11 cellular contexts compared by ENCODE assay signal in the genomic region with DNA sequence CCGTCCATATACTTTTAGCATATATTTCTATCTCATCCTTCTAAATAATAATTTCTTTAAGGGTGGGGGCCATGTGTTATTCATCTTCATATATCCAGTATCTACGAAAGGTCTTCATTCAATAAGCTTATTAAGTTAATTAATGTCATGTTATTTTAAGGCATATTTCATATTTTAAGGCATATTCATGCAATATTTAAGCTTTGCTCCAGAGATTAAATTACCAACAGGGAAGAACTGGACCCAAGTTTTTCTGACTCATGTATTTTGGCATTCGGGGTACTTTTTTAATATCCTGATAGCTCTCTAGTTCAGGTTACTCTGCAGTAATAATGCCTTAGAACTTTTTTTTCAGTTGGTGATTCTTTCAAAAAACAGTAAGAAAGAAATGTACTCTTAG. TPM values are rescaled to one million over a fixed set of nuclear protein-coding genes. Genes with fewer than 3 reads are reported as not detected.
DNase-seq lines count a peak whose midpoint lies in the region; ATAC-seq and TF ChIP-seq lines count a peak whose summit lies in the region.
"Had no signal": no experiment of that assay in that cellular context is flagged by ENCODE, and none has a peak within 500 bp of the region (broad histone marks: within the 10 kb centered on the region; RNA-seq: fewer than 3 reads in every experiment).

No MANE protein-coding gene starts in this region.

- WGBS in sigmoid colon, 2 donors, result 63 to 78% methylated on average over 3 of the region's 3 CpGs

- H3K27me3 ChIP-seq in ACC112 (ENCODE audit: insufficient read depth, low read length), result no peaks in the 10 kb centered on the region
- H3K27me3 ChIP-seq in upper lobe of right lung, result no peaks in the 10 kb centered on the region
- H3K27me3 ChIP-seq in Peyer's patch, result no peaks in the 10 kb centered on the region
- no peaks in the 10 kb centered on the region for H3K27me3 ChIP-seq in sigmoid colon

- H3K27ac ChIP-seq in ACC112 (ENCODE audit: low read depth, low read length) (peak overlapping the region; percentile 37), upper lobe of right lung (no peak overlapping the region), Peyer's patch (peak overlapping the region in 2 of 4 donors; percentile 69 to 74), sigmoid colon (no peak overlapping the region)
- H3K27ac ChIP-seq: C4-2B, SK-N-MC had no signal

- TF ChIP-seq CTCF in astrocyte of the spinal cord (IDR thresholded peaks at IDR 0.05; ENCODE audit: low read depth, low read length) (no peak), upper lobe of right lung (IDR thresholded peaks at IDR 0.05) (no peak), Peyer's patch (IDR thresholded peaks at IDR 0.05) (no peak), sigmoid colon (IDR thresholded peaks at IDR 0.05) (no peak)

- H3K4me3 ChIP-seq in ACC112 (ENCODE audit: low read depth, low read length) (no peak overlapping the region), astrocyte of the spinal cord (ENCODE audit: low read depth, low read length) (no peak overlapping the region), upper lobe of right lung (no peak overlapping the region), Peyer's patch (no peak overlapping the region), sigmoid colon (no peak overlapping the region)
- H3K4me3 ChIP-seq: SK-N-MC had no signal

- H3K9me3 ChIP-seq in upper lobe of right lung (no peaks in the 10 kb centered on the region), Peyer's patch (no peaks in the 10 kb centered on the region), sigmoid colon (no peaks in the 10 kb centered on the region)

- H3K4me1 ChIP-seq in ACC112 (ENCODE audit: control insufficient read depth, insufficient read depth, low read length, unreplicated experiment) (peaks cover 26% of the 10 kb centered on the region), upper lobe of right lung (peaks cover 21% of the 10 kb centered on the region), Peyer's patch (peaks cover 0 to 22% (median 10%) of the 10 kb centered on the region in 4 donors), sigmoid colon (peaks cover 0 to 35% (median 30%) of the 10 kb centered on the region in 4 donors)

- H3K79me2 ChIP-seq in ACC112 (ENCODE audit: control insufficient read depth, insufficient read depth, low read length, unreplicated experiment), result peaks cover 53% of the 10 kb centered on the region

- H3K36me3 ChIP-seq in ACC112 (ENCODE audit: insufficient read depth, low read length) (peaks cover 15% of the 10 kb centered on the region), upper lobe of right lung (peaks cover 20% of the 10 kb centered on the region), Peyer's patch (peaks cover 0 to 15% (median 0%) of the 10 kb centered on the region in 3 donors), sigmoid colon (peaks cover 0 to 16% (median 0%) of the 10 kb centered on the region in 4 donors)

- TF ChIP-seq EP300 in sigmoid colon (IDR thresholded peaks at IDR 0.05), result no peak

- H2AFZ ChIP-seq in ACC112 (ENCODE audit: low read length, unreplicated experiment), result no peak overlapping the region

- ATAC-seq in GM19023 (IDR thresholded peaks at IDR 0.05; ENCODE audit: unreplicated experiment) (peak; percentile 28), HG03139 (IDR thresholded peaks at IDR 0.05; ENCODE audit: unreplicated experiment) (peak; percentile 7), upper lobe of right lung (no peak)

- in situ Hi-C loops in astrocyte of the spinal cord (cut with HindIII; ENCODE audit: low sequenced_read_pairs), result no loop called here

- DNase-seq in astrocyte of the spinal cord (ENCODE audit: low read depth, low spot score) (peak; percentile 28), NCI-H146 (lab: John Stamatoyannopoulos, UW) (no peak), upper lobe of right lung (no peak), Peyer's patch (no peak), sigmoid colon (no peak)
- DNase-seq: NCI-H1105 treated with DMSO at 0.1 percent for 48 hours had no signal

- TF ChIP-seq POLR2A in Peyer's patch (IDR thresholded peaks at IDR 0.05) (no peak), sigmoid colon (IDR thresholded peaks at IDR 0.05) (no peak)

- intact Hi-C loops in upper lobe of right lung (cut with DNase I), result no loop called here
- intact Hi-C loops in sigmoid colon (cut with DNase I), result no loop called here

RNA-seq across cellular contexts. Expression of a gene that starts 27.4 kb away (rescaled TPM):
- 84.4 TPM for total RNA-seq in upper lobe of right lung
- total RNA-seq in Peyer's patch, result 100 to 1,000 TPM in 1 of 4 donors, 10 to 100 TPM in 3; 52.4 to 234 (median 83.2) TPM
- total RNA-seq in sigmoid colon, result 10 to 100 TPM; 56.4 to 85.9 (median 70.3) TPM
- polyA plus RNA-seq in sigmoid colon, result 10 to 100 TPM in 1 of 3 donors, 1 to 10 TPM in 2; 3.0 to 12.6 (median 4.6) TPM
